In the genomic region with DNA sequence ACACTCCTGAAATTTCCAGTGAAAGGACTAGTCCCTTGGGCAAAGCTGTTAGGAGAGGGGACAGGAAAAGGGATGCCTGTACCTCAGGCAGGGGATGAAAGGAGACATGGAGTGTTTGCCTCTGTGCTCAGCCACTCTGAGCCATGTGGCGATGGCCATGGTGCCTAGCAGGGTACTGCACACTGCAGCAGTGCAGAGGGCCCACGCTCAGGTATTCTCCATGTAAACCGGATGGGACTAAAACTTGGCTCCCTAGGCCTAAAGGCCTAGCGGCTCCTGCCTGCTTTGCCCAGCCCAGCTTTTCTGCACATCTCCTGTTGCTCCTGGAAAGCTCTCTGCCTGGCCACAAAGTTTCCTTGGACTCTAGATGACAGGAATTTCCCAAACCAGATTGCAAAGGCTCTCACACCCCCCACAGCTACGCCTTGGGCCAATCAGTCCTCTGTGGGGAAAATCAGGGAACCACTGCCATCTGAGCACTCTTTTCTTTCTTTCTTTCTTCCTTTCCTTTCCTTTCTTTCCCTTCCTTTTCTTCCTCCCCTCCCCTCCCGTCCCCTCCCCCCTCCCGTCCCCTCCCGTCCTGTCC, we compare ENCODE assay signal across 1 cellular context.
TF ChIP-seq lines count a peak whose summit lies in the region.

No MANE protein-coding gene starts in this region.

TF ChIP-seq in WTC11, 78 proteins besides CTCF, POLR2A, EP300 and RAD21 (continued from another document):
- TF ChIP-seq, protein P1, sequence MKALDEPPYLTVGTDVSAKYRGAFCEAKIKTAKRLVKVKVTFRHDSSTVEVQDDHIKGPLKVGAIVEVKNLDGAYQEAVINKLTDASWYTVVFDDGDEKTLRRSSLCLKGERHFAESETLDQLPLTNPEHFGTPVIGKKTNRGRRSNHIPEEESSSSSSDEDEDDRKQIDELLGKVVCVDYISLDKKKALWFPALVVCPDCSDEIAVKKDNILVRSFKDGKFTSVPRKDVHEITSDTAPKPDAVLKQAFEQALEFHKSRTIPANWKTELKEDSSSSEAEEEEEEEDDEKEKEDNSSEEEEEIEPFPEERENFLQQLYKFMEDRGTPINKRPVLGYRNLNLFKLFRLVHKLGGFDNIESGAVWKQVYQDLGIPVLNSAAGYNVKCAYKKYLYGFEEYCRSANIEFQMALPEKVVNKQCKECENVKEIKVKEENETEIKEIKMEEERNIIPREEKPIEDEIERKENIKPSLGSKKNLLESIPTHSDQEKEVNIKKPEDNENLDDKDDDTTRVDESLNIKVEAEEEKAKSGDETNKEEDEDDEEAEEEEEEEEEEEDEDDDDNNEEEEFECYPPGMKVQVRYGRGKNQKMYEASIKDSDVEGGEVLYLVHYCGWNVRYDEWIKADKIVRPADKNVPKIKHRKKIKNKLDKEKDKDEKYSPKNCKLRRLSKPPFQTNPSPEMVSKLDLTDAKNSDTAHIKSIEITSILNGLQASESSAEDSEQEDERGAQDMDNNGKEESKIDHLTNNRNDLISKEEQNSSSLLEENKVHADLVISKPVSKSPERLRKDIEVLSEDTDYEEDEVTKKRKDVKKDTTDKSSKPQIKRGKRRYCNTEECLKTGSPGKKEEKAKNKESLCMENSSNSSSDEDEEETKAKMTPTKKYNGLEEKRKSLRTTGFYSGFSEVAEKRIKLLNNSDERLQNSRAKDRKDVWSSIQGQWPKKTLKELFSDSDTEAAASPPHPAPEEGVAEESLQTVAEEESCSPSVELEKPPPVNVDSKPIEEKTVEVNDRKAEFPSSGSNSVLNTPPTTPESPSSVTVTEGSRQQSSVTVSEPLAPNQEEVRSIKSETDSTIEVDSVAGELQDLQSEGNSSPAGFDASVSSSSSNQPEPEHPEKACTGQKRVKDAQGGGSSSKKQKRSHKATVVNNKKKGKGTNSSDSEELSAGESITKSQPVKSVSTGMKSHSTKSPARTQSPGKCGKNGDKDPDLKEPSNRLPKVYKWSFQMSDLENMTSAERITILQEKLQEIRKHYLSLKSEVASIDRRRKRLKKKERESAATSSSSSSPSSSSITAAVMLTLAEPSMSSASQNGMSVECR (CRISPR knock-in tag; IDR thresholded peaks at IDR 0.05; ENCODE audit: borderline replicate concordance), result no peak
- TF ChIP-seq, protein P2, sequence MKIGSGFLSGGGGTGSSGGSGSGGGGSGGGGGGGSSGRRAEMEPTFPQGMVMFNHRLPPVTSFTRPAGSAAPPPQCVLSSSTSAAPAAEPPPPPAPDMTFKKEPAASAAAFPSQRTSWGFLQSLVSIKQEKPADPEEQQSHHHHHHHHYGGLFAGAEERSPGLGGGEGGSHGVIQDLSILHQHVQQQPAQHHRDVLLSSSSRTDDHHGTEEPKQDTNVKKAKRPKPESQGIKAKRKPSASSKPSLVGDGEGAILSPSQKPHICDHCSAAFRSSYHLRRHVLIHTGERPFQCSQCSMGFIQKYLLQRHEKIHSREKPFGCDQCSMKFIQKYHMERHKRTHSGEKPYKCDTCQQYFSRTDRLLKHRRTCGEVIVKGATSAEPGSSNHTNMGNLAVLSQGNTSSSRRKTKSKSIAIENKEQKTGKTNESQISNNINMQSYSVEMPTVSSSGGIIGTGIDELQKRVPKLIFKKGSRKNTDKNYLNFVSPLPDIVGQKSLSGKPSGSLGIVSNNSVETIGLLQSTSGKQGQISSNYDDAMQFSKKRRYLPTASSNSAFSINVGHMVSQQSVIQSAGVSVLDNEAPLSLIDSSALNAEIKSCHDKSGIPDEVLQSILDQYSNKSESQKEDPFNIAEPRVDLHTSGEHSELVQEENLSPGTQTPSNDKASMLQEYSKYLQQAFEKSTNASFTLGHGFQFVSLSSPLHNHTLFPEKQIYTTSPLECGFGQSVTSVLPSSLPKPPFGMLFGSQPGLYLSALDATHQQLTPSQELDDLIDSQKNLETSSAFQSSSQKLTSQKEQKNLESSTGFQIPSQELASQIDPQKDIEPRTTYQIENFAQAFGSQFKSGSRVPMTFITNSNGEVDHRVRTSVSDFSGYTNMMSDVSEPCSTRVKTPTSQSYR (CRISPR knock-in tag; IDR thresholded peaks at IDR 0.05), result no peak
TF ChIP-seq in WTC11: peak in this region for 0.
